Comparison of ENCODE assay signal across 9 cellular contexts in genomic region chr11:68946416-68947090, GRCh38. TPM values are rescaled to one million over a fixed set of nuclear protein-coding genes. Genes with fewer than 3 reads are reported as not detected.
A peak's percentile ranks its signal among the peaks of the same experiment; 100 is the strongest.
DNase-seq lines count a peak whose midpoint lies in the region; ATAC-seq and TF ChIP-seq lines count a peak whose summit lies in the region.
"Had no signal": no experiment of that assay in that cellular context is flagged by ENCODE, and none has a peak within 500 bp of the region (broad histone marks: within the 10 kb centered on the region; RNA-seq: fewer than 3 reads in every experiment).

No MANE protein-coding gene starts in this region.

- peak overlapping the region; percentile 16 for H3K27ac Mint-ChIP-seq in progenitor cell of endocrine pancreas
- H3K27ac Mint-ChIP-seq in activated T-cell treated with anti-CD3 and anti-CD28 coated beads, Interleukin-2, amount 50 U/mL, for 24 hours, result no peak overlapping the region

- H3K27me3 Mint-ChIP-seq in progenitor cell of endocrine pancreas, result peaks cover 8% of the 10 kb centered on the region
- no peaks in the 10 kb centered on the region for H3K27me3 Mint-ChIP-seq in activated T-cell treated with anti-CD3 and anti-CD28 coated beads, Interleukin-2, amount 50 U/mL, for 24 hours

- no peak overlapping the region for H3K4me3 Mint-ChIP-seq in progenitor cell of endocrine pancreas (ENCODE audit: low read depth)
- H3K4me3 Mint-ChIP-seq in activated T-cell treated with anti-CD3 and anti-CD28 coated beads, Interleukin-2, amount 50 U/mL, for 24 hours, result no peak overlapping the region

- no peak for TF ChIP-seq CTCF in progenitor cell of endocrine pancreas (IDR thresholded peaks at IDR 0.05; ENCODE audit: unreplicated experiment)

- peaks cover 2% of the 10 kb centered on the region for H3K4me1 Mint-ChIP-seq in progenitor cell of endocrine pancreas (ENCODE audit: low read depth)
- peaks cover 2% of the 10 kb centered on the region for H3K4me1 Mint-ChIP-seq in activated T-cell treated with anti-CD3 and anti-CD28 coated beads, Interleukin-2, amount 50 U/mL, for 24 hours (ENCODE audit: low read depth)

- peak; percentile 50 for DNase-seq in COLO829 (ENCODE audit: low spot score)
- DNase-seq in fibroblast of the conjunctiva (ENCODE audit: low read depth), result peak; percentile 78
- DNase-seq in progenitor cell of endocrine pancreas (ENCODE audit: low spot score, unreplicated experiment), result no peak
- no peak for DNase-seq in GM19238 (ENCODE audit: insufficient read length, low spot score)
- no peak for DNase-seq in DMS79 (lab: John Stamatoyannopoulos, UW)
- DNase-seq in activated T-cell treated with anti-CD3 and anti-CD28 coated beads, Interleukin-2, amount 50 U/mL, for 24 hours, result no peak
- DNase-seq: DMS 273 treated with DMSO at 0.1 percent for 48 hours had no signal

- no peaks in the 10 kb centered on the region for H3K36me3 Mint-ChIP-seq in progenitor cell of endocrine pancreas (ENCODE audit: insufficient read depth)
- H3K36me3 Mint-ChIP-seq in activated T-cell treated with anti-CD3 and anti-CD28 coated beads, Interleukin-2, amount 50 U/mL, for 24 hours (ENCODE audit: low read depth), result peaks cover 2% of the 10 kb centered on the region

- ATAC-seq in SK-N-SH treated with all-trans-retinoic acid at 6 μM for 48 hours (peak; percentile 78), HG03139 (IDR thresholded peaks at IDR 0.05; ENCODE audit: unreplicated experiment) (no peak)

- H3K9me3 Mint-ChIP-seq in progenitor cell of endocrine pancreas (ENCODE audit: low read depth), result no peaks in the 10 kb centered on the region
- H3K9me3 Mint-ChIP-seq in activated T-cell treated with anti-CD3 and anti-CD28 coated beads, Interleukin-2, amount 50 U/mL, for 24 hours, result no peaks in the 10 kb centered on the region

TF ChIP-seq in SK-N-SH treated with all-trans-retinoic acid at 6 μM for 48 hours, 23 proteins besides CTCF, POLR2A, EP300 and RAD21:
- TF ChIP-seq ZC3H10 (CRISPR knock-in tag; IDR thresholded peaks at IDR 0.05), result no peak
- TF ChIP-seq ZNF8 (CRISPR knock-in tag; IDR thresholded peaks at IDR 0.05), result no peak
- TF ChIP-seq TOX (CRISPR knock-in tag; IDR thresholded peaks at IDR 0.05; ENCODE audit: borderline replicate concordance), result no peak
- no peak for TF ChIP-seq ISL1 (CRISPR knock-in tag; IDR thresholded peaks at IDR 0.05)
- TF ChIP-seq, protein P1, sequence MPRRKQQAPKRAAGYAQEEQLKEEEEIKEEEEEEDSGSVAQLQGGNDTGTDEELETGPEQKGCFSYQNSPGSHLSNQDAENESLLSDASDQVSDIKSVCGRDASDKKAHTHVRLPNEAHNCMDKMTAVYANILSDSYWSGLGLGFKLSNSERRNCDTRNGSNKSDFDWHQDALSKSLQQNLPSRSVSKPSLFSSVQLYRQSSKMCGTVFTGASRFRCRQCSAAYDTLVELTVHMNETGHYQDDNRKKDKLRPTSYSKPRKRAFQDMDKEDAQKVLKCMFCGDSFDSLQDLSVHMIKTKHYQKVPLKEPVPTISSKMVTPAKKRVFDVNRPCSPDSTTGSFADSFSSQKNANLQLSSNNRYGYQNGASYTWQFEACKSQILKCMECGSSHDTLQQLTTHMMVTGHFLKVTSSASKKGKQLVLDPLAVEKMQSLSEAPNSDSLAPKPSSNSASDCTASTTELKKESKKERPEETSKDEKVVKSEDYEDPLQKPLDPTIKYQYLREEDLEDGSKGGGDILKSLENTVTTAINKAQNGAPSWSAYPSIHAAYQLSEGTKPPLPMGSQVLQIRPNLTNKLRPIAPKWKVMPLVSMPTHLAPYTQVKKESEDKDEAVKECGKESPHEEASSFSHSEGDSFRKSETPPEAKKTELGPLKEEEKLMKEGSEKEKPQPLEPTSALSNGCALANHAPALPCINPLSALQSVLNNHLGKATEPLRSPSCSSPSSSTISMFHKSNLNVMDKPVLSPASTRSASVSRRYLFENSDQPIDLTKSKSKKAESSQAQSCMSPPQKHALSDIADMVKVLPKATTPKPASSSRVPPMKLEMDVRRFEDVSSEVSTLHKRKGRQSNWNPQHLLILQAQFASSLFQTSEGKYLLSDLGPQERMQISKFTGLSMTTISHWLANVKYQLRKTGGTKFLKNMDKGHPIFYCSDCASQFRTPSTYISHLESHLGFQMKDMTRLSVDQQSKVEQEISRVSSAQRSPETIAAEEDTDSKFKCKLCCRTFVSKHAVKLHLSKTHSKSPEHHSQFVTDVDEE (CRISPR knock-in tag; IDR thresholded peaks at IDR 0.05), result no peak

RNA-seq across cellular contexts. Expression of gene MRGPRD, which starts 34.2 kb away (rescaled TPM):
- total RNA-seq in progenitor cell of endocrine pancreas, result not detected in 2 replicates

RNA-seq across cellular contexts. Expression of gene IGHMBP2, which starts 42.9 kb away (rescaled TPM):
- 30.6 and 30.8 TPM in 2 replicates for total RNA-seq in progenitor cell of endocrine pancreas

RNA-seq across cellular contexts. Expression of gene MRPL21, which starts 42.9 kb away (rescaled TPM):
- total RNA-seq in progenitor cell of endocrine pancreas, result 51.4 and 54.0 TPM in 2 replicates

Comparison
In these comparisons a context has a peak if more than half of its experiments do, and no peak if none do; other contexts are left out.
1. DNase-seq: peak in COLO829 (single experiment) and fibroblast of the conjunctiva (single experiment); none in progenitor cell of endocrine pancreas (single experiment), GM19238 (single experiment), DMS79 (single experiment) and activated T-cell treated with anti-CD3 and anti-CD28 coated beads, Interleukin-2, amount 50 U/mL, for 24 hours (single experiment).